Comparison of ENCODE assay signal across 10 cellular contexts in the genomic region with DNA sequence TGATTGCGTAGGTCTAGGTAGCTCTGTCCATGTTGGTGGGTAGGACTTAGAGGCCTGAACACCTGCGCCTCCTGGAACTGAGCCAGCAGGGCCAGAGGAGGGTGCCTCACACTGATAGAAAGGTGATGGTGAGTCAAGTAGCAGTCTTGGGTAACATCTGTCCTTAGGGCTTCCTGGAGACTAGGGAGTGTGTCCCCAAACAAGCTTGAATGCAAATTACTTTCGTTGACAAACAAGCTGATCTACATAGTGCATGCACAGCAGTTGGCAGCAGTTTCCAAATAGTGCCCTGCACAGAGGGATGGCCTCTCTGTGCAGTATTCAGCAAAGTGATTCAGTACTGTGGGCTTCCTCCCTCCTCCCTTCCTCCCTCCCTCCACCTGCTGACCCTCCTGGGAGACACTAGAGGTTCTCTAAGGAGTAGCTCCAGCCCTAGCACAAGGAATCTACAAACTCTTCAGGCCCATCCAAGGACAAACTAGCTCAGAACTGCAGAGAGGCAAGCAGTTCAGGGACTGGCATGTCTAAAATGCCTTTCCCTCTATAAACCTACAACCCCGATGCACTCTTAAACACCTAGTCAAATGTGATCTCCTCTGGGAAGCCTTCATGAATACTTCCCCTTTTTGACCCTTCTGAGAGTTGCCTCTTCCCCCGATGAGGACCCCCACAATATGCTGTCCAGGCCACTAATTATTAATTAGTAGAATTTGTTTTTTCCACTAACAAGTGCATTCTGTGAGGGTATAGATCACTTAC.
DNase-seq lines count a peak whose midpoint lies in the region; ATAC-seq and TF ChIP-seq lines count a peak whose summit lies in the region.
"Had no signal": no experiment of that assay in that cellular context is flagged by ENCODE, and none has a peak within 500 bp of the region (broad histone marks: within the 10 kb centered on the region; RNA-seq: fewer than 3 reads in every experiment).

No MANE protein-coding gene starts in this region.

- H3K27me3 ChIP-seq in left lung, result no peaks in the 10 kb centered on the region

- no peaks in the 10 kb centered on the region for H3K36me3 ChIP-seq in left lung
- H3K36me3 ChIP-seq: cardiac muscle cell, thoracic aorta had no signal

- no peak overlapping the region for H3K27ac Mint-ChIP-seq in osteocyte (ENCODE audit: unreplicated experiment)

- no peaks in the 10 kb centered on the region for H3K36me3 Mint-ChIP-seq in osteocyte (ENCODE audit: unreplicated experiment)

- TF ChIP-seq CTCF in left lung (IDR thresholded peaks at IDR 0.05), result no peak
- no peak for TF ChIP-seq CTCF in osteocyte (IDR thresholded peaks at IDR 0.05)

- DNase-seq in NCI-H1417 (lab: John Stamatoyannopoulos, UW) (peak; percentile 71 to 95 (median 78)), left lung (no peak), osteocyte (ENCODE audit: extremely low spot score, unreplicated experiment) (no peak), occipital lobe (lab: John Stamatoyannopoulos, UW) (no peak), GOT3 (lab: John Stamatoyannopoulos, UW) (no peak), UCSD-AML1 (lab: John Stamatoyannopoulos, UW; ENCODE audit: unreplicated experiment) (no peak)

- H3K9me3 ChIP-seq in left lung, result no peaks in the 10 kb centered on the region
- H3K9me3 ChIP-seq: thoracic aorta had no signal

- H3K27ac ChIP-seq in left lung, result no peak overlapping the region
- H3K27ac ChIP-seq: cardiac muscle cell, thoracic aorta had no signal

- intact Hi-C loops in left lung (cut with DNase I), result no loop called here

- ATAC-seq in HG02642 (IDR thresholded peaks at IDR 0.05; ENCODE audit: poor library complexity, unreplicated experiment) (peak; percentile 81), left lung (peak; percentile 19)

- H3K27me3 Mint-ChIP-seq in osteocyte (ENCODE audit: unreplicated experiment), result peaks cover 44% of the 10 kb centered on the region

- H3K4me3 ChIP-seq in left lung, result no peak overlapping the region
- H3K4me3 ChIP-seq: cardiac muscle cell, thoracic aorta had no signal

- no peaks in the 10 kb centered on the region for H3K4me1 Mint-ChIP-seq in osteocyte (ENCODE audit: unreplicated experiment)

- no peaks in the 10 kb centered on the region for H3K9me3 Mint-ChIP-seq in osteocyte (ENCODE audit: unreplicated experiment)

- H3K4me3 Mint-ChIP-seq in osteocyte (ENCODE audit: unreplicated experiment), result no peak overlapping the region

- peak; percentile 54 for TF ChIP-seq POLR2A in GM18951 (IDR thresholded peaks at IDR 0.05; ENCODE audit: extremely low read depth, insufficient read depth, insufficient read length)

- in situ Hi-C loops in GM18951 (cut with MboI; ENCODE audit: low sequenced_read_pairs, unreplicated experiment), result no loop called here

- H3K4me1 ChIP-seq in left lung, result no peaks in the 10 kb centered on the region

Comparison
In these comparisons a context has a peak if more than half of its experiments do, and no peak if none do; other contexts are left out.
1. DNase-seq: peak in NCI-H1417 (3 of 3); none in left lung (0 of 2), osteocyte (single experiment), occipital lobe (single experiment), GOT3 (single experiment) and UCSD-AML1 (single experiment).